In the genomic region with DNA sequence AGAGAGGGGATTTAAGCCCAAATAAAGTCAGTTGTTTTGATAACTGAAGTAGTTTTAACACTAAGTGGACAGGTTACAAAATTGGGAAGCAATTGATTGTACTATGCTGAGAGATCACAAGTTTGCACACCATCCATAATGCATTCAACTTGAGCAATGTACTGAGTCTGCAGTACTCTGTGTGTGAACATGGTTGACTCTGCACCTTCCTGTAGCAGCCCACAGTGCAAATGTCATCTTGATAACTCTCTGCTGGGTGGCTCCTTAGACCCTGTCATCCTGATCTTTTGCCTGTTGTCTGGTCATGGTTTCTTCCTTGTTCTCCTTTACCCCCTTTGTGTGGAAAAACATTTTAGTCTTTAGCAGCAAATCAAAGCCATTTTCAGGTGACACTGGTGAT, we compare ENCODE assay signal across 19 cellular contexts.
"Had no signal": no experiment of that assay in that cellular context is flagged by ENCODE, and none has a peak within 500 bp of the region (broad histone marks: within the 10 kb centered on the region; RNA-seq: fewer than 3 reads in every experiment).

No MANE protein-coding gene starts in this region.

- ATAC-seq: esophagus mucosa; heart left ventricle; left lobe of liver; mucosa of descending colon; naive thymus-derived CD8-positive, alpha-beta T cell had no signal

- FAIRE-seq: endometrium, frontal cortex, islet of Langerhans had no signal

- H3K9me3 Mint-ChIP-seq: naive thymus-derived CD8-positive, alpha-beta T cell had no signal

- H3K36me3 ChIP-seq: heart left ventricle, neutrophil, sigmoid colon had no signal

- H3K9me3 ChIP-seq: heart left ventricle, mucosa of descending colon, neutrophil, sigmoid colon had no signal

- H3K4me3 ChIP-seq: heart left ventricle, mucosa of descending colon, sigmoid colon, skin epidermis had no signal

- H3K27me3 ChIP-seq: heart left ventricle, neutrophil, sigmoid colon had no signal

- H3K27ac ChIP-seq: heart left ventricle, neutrophil, sigmoid colon, skin epidermis had no signal

- DNase-seq: cortex of kidney; effector memory CD4-positive, alpha-beta T cell; heart left ventricle; hippocampal formation; kidney glomerular epithelial cell; mammary epithelial cell; mucosa of descending colon; naive thymus-derived CD8-positive, alpha-beta T cell; posterior cingulate gyrus; sigmoid colon; stimulated activated naive CD4-positive, alpha-beta T cell treated with Interleukin-2 at 50 U/mL for 16 hours; trophoblast cell had no signal

- H3K4me1 ChIP-seq: heart left ventricle, sigmoid colon had no signal

- H3K4me3 Mint-ChIP-seq: naive thymus-derived CD8-positive, alpha-beta T cell had no signal

- H3K27me3 Mint-ChIP-seq: naive thymus-derived CD8-positive, alpha-beta T cell had no signal
